Comparison of ENCODE assay signal across 9 cellular contexts in the genomic region with DNA sequence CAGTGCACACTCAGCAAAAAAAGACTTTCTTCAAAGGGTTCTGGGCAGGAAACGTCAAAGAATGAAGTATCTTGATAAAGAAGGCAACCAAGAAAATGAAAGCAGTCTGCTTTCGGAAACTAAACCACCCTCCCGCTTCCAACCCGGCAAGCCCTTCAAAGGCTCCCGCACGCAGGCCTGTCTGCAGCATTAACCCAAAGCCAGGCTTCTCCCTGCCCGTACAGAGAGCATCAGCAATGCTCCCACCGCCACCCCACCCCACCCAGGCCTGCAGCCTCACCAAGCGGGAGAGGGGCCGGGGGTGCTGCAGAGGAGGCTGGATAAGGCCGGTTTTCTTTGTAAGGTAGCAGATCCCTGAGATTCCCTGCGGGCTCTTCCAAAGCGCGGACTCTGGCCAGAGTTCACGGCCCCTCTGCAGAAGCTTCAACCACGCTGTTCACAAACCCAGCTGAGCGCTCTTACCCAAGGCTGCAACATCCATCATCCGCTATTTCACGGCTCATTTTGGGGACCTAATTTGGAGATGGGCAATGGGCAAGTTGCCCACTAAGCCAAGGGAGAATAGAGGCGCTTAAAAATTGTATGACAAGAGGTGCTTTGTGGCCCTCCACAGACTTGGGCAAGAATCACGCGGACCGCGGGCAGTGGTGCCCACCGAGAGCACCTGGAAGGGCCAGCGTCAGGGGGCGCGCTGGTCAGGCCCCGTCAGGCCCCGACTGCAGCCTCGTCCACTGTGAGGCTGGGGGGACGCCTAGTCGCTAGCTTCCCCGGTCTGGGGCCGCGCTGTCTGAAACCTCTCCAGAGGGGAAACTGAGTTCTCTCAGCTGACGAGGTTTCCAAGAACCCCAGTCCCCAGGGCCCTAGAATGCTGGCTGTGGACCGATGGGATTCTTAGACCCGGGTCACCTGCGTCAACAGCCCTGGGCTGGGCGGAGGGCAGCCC.
A peak's percentile ranks its signal among the peaks of the same experiment; 100 is the strongest.
DNase-seq lines count a peak whose midpoint lies in the region; ATAC-seq and TF ChIP-seq lines count a peak whose summit lies in the region.
"Had no signal": no experiment of that assay in that cellular context is flagged by ENCODE, and none has a peak within 500 bp of the region (broad histone marks: within the 10 kb centered on the region; RNA-seq: fewer than 3 reads in every experiment).

No MANE protein-coding gene starts in this region.

- no peak overlapping the region for H4K8ac ChIP-seq in neuronal stem cell (ENCODE audit: low read depth, low read length)

- H3K79me1 ChIP-seq in neuronal stem cell (ENCODE audit: low read depth, low read length): no peaks in the 10 kb centered on the region

- no peak overlapping the region for H3K4me2 ChIP-seq in neuronal stem cell (ENCODE audit: insufficient read depth, low read length, poor library complexity, severe bottlenecking)

- H2BK120ac ChIP-seq in neuronal stem cell (ENCODE audit: low read depth, low read length): no peak overlapping the region

- no peaks in the 10 kb centered on the region for H3K9me3 Mint-ChIP-seq in stimulated activated memory B cell treated with anti-CD40 and anti-IgM and Interleukin-4, amounts not matched to agents 10 μg/mL and 1 μg/mL and 100 μg/mL, for 72 hours

- H3K9me3 ChIP-seq in neuronal stem cell (replicated peaks in 1 of 2; ENCODE audit: control insufficient read depth in 2 of 2, insufficient read depth in 1 of 2, low read depth in 1 of 2, low read length in 2 of 2): no peaks in the 10 kb centered on the region
- H3K9me3 ChIP-seq in MG63: no peaks in the 10 kb centered on the region

- no peak overlapping the region for H2BK12ac ChIP-seq in neuronal stem cell (ENCODE audit: low read length)

- TF ChIP-seq CTCF in GM10266 (IDR thresholded peaks at IDR 0.05; ENCODE audit: control insufficient read depth, insufficient read depth, low read depth, missing control alignments): no peak

- H3K4me1 ChIP-seq in neuronal stem cell (ENCODE audit: control insufficient read depth in 2 of 2, insufficient read depth in 1 of 2, low read depth in 1 of 2, low read length in 2 of 2): peaks cover 0 to 1% of the 10 kb centered on the region in 2 donors

- no peak overlapping the region for H3K4me3 Mint-ChIP-seq in stimulated activated memory B cell treated with anti-CD40 and anti-IgM and Interleukin-4, amounts not matched to agents 10 μg/mL and 1 μg/mL and 100 μg/mL, for 72 hours

- H3K27ac Mint-ChIP-seq in stimulated activated memory B cell treated with anti-CD40 and anti-IgM and Interleukin-4, amounts not matched to agents 10 μg/mL and 1 μg/mL and 100 μg/mL, for 72 hours: no peak overlapping the region

- peak overlapping the region; percentile 27 for H2AK5ac ChIP-seq in neuronal stem cell (ENCODE audit: low read depth, low read length)

- H3K36me3 ChIP-seq in neuronal stem cell (replicated peaks in 1 of 2; ENCODE audit: control insufficient read depth in 2 of 2, insufficient read depth in 2 of 2, low read length in 2 of 2): no peaks in the 10 kb centered on the region
- H3K36me3 ChIP-seq in MG63: no peaks in the 10 kb centered on the region

- H3K27me3 Mint-ChIP-seq in stimulated activated memory B cell treated with anti-CD40 and anti-IgM and Interleukin-4, amounts not matched to agents 10 μg/mL and 1 μg/mL and 100 μg/mL, for 72 hours: peaks cover 95% of the 10 kb centered on the region

- ATAC-seq in HG03571 (IDR thresholded peaks at IDR 0.05; ENCODE audit: unreplicated experiment): peak; percentile 62
- no peak for ATAC-seq in HG03025 (IDR thresholded peaks at IDR 0.05; ENCODE audit: low FRiP score, unreplicated experiment)
- ATAC-seq in stimulated activated memory B cell treated with anti-CD40 and anti-IgM and Interleukin-4, amounts not matched to agents 10 μg/mL and 1 μg/mL and 100 μg/mL, for 72 hours: no peak

- DNase-seq in GM10266 (ENCODE audit: extremely low spot score) (peak; percentile 62), neuronal stem cell (ENCODE audit: low spot score) (no peak), NCI-H146 treated with DMSO at 0.1 percent for 48 hours (lab: John Stamatoyannopoulos, UW; ENCODE audit: unreplicated experiment) (no peak), MG63 (no peak)
- peak; percentile 47 for DNase-seq in activated effector memory CD4-positive, alpha-beta T cell treated with Interleukin-2 at 50 U/mL for 16 hours
- DNase-seq: NCI-H1048 had no signal

- H4K91ac ChIP-seq in neuronal stem cell (ENCODE audit: low read depth, low read length, poor library complexity): no peak overlapping the region

- peak overlapping the region; percentile 49 for H3K18ac ChIP-seq in neuronal stem cell (ENCODE audit: low read length)

- H3K4me3 ChIP-seq in neuronal stem cell (ENCODE audit: low read length in 2 of 2): no peak overlapping the region
- H3K4me3 ChIP-seq in MG63: no peak overlapping the region

- peaks cover 7% of the 10 kb centered on the region for H3K4me1 Mint-ChIP-seq in stimulated activated memory B cell treated with anti-CD40 and anti-IgM and Interleukin-4, amounts not matched to agents 10 μg/mL and 1 μg/mL and 100 μg/mL, for 72 hours

- H2AFZ ChIP-seq in neuronal stem cell (ENCODE audit: low read length): peak overlapping the region; percentile 56

- H3K14ac ChIP-seq in neuronal stem cell (ENCODE audit: low read length): no peak overlapping the region

- H3K27me3 ChIP-seq in neuronal stem cell (ENCODE audit: control insufficient read depth in 3 of 3, insufficient read depth in 3 of 3, low read depth in 1 of 3, low read length in 3 of 3) (peaks cover 0 to 5% (median 0%) of the 10 kb centered on the region in 3 experiments), MG63 (no peaks in the 10 kb centered on the region)

- H3K23ac ChIP-seq in neuronal stem cell (ENCODE audit: low read depth, low read length, poor library complexity): no peak overlapping the region

- peak overlapping the region; percentile 33 for H2BK5ac ChIP-seq in neuronal stem cell (ENCODE audit: low read length)

- no peak overlapping the region for H3K9ac ChIP-seq in neuronal stem cell (ENCODE audit: low read depth, low read length, poor library complexity)

- no peak overlapping the region for H3K4ac ChIP-seq in neuronal stem cell (ENCODE audit: low read length)

- H3K27ac ChIP-seq in neuronal stem cell (replicated peaks; ENCODE audit: low read length): no peak overlapping the region

- no CpG with 5 or more reads among the region's 41 CpGs for WGBS in neuronal stem cell (ENCODE audit: extremely low coverage in 2 of 2, insufficient read length in 2 of 2, insufficient replicate concordance in 1 of 2), 2 donors

- H3K36me3 Mint-ChIP-seq in stimulated activated memory B cell treated with anti-CD40 and anti-IgM and Interleukin-4, amounts not matched to agents 10 μg/mL and 1 μg/mL and 100 μg/mL, for 72 hours: no peaks in the 10 kb centered on the region

- H2BK15ac ChIP-seq in neuronal stem cell (ENCODE audit: low read length): no peak overlapping the region

Comparison
In these comparisons a context has a peak if more than half of its experiments do, and no peak if none do; other contexts are left out.
1. DNase-seq: peak in GM10266 (single experiment) and activated effector memory CD4-positive, alpha-beta T cell treated with Interleukin-2 at 50 U/mL for 16 hours (single experiment); none in neuronal stem cell (single experiment), NCI-H146 treated with DMSO at 0.1 percent for 48 hours (single experiment) and MG63 (single experiment).